In the genomic region with DNA sequence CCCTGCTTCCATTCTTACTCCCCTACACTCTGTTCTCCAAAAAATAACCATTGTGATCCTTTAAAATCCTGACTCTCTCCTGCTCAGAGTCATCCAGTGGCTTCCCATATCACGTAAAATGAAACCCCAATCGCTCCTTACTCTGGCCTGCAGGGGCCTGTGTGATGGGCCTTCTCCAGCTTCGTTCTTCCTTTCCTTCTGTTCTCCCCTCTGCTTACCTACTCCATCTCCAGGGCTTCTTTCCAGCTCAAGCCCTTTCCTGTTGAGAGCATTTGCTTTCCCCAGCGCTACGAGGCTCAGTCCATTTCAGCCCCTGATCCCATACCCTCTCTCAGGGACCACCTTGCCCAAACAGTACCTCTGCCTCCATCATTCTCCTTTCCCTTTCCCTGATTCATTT, we compare ENCODE assay signal across 1 cellular context.
TF ChIP-seq lines count a peak whose summit lies in the region.

No MANE protein-coding gene starts in this region.

TF ChIP-seq in IMR-90, 13 proteins besides CTCF, POLR2A, EP300 and RAD21 (continued from another document):
- TF ChIP-seq, protein P1, sequence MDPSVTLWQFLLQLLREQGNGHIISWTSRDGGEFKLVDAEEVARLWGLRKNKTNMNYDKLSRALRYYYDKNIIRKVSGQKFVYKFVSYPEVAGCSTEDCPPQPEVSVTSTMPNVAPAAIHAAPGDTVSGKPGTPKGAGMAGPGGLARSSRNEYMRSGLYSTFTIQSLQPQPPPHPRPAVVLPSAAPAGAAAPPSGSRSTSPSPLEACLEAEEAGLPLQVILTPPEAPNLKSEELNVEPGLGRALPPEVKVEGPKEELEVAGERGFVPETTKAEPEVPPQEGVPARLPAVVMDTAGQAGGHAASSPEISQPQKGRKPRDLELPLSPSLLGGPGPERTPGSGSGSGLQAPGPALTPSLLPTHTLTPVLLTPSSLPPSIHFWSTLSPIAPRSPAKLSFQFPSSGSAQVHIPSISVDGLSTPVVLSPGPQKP (IDR thresholded peaks at IDR 0.05; ENCODE audit: borderline replicate concordance, low read depth, low read length), result no peak
- no peak for TF ChIP-seq CEBPB (IDR thresholded peaks at IDR 0.05; ENCODE audit: low read depth, low read length)
